In genomic region chr21:31922881-31923280, GRCh38 we compare ENCODE assay signal across 21 cellular contexts. TPM values are rescaled to one million over a fixed set of nuclear protein-coding genes. Genes with fewer than 3 reads are reported as not detected.
"Had no signal": no experiment of that assay in that cellular context is flagged by ENCODE, and none has a peak within 500 bp of the region (broad histone marks: within the 10 kb centered on the region; RNA-seq: fewer than 3 reads in every experiment).

No MANE protein-coding gene starts in this region.

- H3K36me3 ChIP-seq: adrenal gland, breast epithelium, lower lobe of right lung, transverse colon had no signal

- H3K9me3 ChIP-seq: adrenal gland, breast epithelium, lower lobe of right lung, suprapubic skin had no signal

- FAIRE-seq: astrocyte had no signal

- H3K27ac ChIP-seq: adrenal gland, breast epithelium, lower lobe of right lung, skin epidermis, suprapubic skin, transverse colon had no signal

- H3K4me1 ChIP-seq: adrenal gland, breast epithelium, lower lobe of right lung, suprapubic skin, transverse colon had no signal

- H3K36me3 Mint-ChIP-seq: activated CD4-positive, alpha-beta memory T cell treated with anti-CD3 and anti-CD28 coated beads for 36 hours; activated naive CD4-positive, alpha-beta T cell treated with anti-CD3 and anti-CD28 coated beads, Interleukin-2, amount 50 U/mL, for 72 hours had no signal

- H3K27me3 Mint-ChIP-seq: dendritic cell treated with granulocyte-macrophage colony-stimulating factor and Interleukin-4, amounts not matched to agents 40 ng/mL and 50 ng/mL, for 4 days; stimulated activated naive CD8-positive, alpha-beta T cell treated with anti-CD3 and anti-CD28 coated beads, Interleukin-15, amount 100 ng/mL, for 72 hours had no signal

- H3K4me1 Mint-ChIP-seq: activated B cell treated with CpG ODN at 0.5 μM for 24 hours; stimulated activated naive CD8-positive, alpha-beta T cell treated with anti-CD3 and anti-CD28 coated beads, Interleukin-15, amount 100 ng/mL, for 72 hours had no signal

- H3K4me3 ChIP-seq: adrenal gland, breast epithelium, lower lobe of right lung, skin epidermis, suprapubic skin, transverse colon had no signal

- DNase-seq: activated B cell treated with CpG ODN at 0.5 μM for 24 hours; activated CD4-positive, alpha-beta memory T cell treated with anti-CD3 and anti-CD28 coated beads for 36 hours; activated CD4-positive, alpha-beta T cell treated with anti-CD3 and anti-CD28 coated beads for 4 hours; activated gamma-delta T cell treated with Interleukin-2 at 50 U/mL for 16 hours; activated T-cell treated with anti-CD3 and anti-CD28 coated beads for 4 hours; adrenal gland; effector CD8-positive, alpha-beta T cell; lower lobe of right lung; stimulated activated naive CD8-positive, alpha-beta T cell treated with anti-CD3 and anti-CD28 coated beads, Interleukin-15, amount 100 ng/mL, for 72 hours; T-helper 9 cell; transverse colon had no signal

- ATAC-seq: activated naive CD4-positive, alpha-beta T cell treated with anti-CD3 and anti-CD28 coated beads, Interleukin-2, amount 50 U/mL, for 72 hours; left colon; lower lobe of right lung; stimulated activated naive CD8-positive, alpha-beta T cell treated with anti-CD3 and anti-CD28 coated beads, Interleukin-15, amount 100 ng/mL, for 72 hours had no signal

- H3K27ac Mint-ChIP-seq: activated B cell treated with CpG ODN at 0.5 μM for 24 hours; activated CD4-positive, alpha-beta memory T cell treated with anti-CD3 and anti-CD28 coated beads for 36 hours; activated naive CD4-positive, alpha-beta T cell treated with anti-CD3 and anti-CD28 coated beads, Interleukin-2, amount 50 U/mL, for 72 hours; activated T-helper 1 cell treated with anti-CD3 and anti-CD28 coated beads, Interleukin-12 subunit alpha, Interleukin-12 subunit beta, Interleukin-2, Interleukin-4 antibody, amounts not matched to agents 30 ng/mL and 10 ng/mL and 1 ng/mL, durations not matched to agents 14 hours and 24 hours and 36 hours; dendritic cell treated with granulocyte-macrophage colony-stimulating factor and Interleukin-4, amounts not matched to agents 40 ng/mL and 50 ng/mL, for 4 days; nephron; stimulated activated naive CD8-positive, alpha-beta T cell treated with anti-CD3 and anti-CD28 coated beads, Interleukin-15, amount 100 ng/mL, for 72 hours had no signal

- H3K27me3 ChIP-seq: adrenal gland, breast epithelium, suprapubic skin, transverse colon had no signal

- H3K4me3 Mint-ChIP-seq: activated B cell treated with CpG ODN at 0.5 μM for 24 hours; activated CD4-positive, alpha-beta memory T cell treated with anti-CD3 and anti-CD28 coated beads for 36 hours; activated T-helper 1 cell treated with anti-CD3 and anti-CD28 coated beads, Interleukin-12 subunit alpha, Interleukin-12 subunit beta, Interleukin-2, Interleukin-4 antibody, amounts not matched to agents 30 ng/mL and 10 ng/mL and 1 ng/mL, durations not matched to agents 14 hours and 24 hours and 36 hours; dendritic cell treated with granulocyte-macrophage colony-stimulating factor and Interleukin-4, amounts not matched to agents 40 ng/mL and 50 ng/mL, for 4 days; nephron; stimulated activated naive CD8-positive, alpha-beta T cell treated with anti-CD3 and anti-CD28 coated beads, Interleukin-15, amount 100 ng/mL, for 72 hours had no signal

RNA-seq across cellular contexts. Expression of gene HUNK, which starts 50.1 kb away (rescaled TPM):
- total RNA-seq: glomerular endothelial cell had no signal
